In the genomic region with DNA sequence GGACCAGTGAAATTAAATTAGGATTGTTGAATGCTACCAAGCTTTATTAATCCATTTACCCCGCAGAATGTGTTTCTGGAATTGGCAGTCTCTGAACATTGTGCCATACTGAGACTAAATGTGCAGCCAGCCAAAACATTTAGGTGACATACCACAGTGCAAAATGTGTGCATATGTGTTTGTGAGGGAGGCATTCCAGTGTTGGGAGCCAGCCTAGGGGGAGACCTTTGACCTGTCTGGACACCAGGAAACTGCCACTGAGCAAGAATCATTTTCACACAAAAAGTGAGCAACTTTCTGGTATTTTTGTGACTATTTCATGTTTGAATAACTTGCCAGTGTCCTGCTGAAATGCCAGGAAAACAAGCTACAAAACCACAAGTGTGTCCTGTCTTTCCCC, we compare ENCODE assay signal across 18 cellular contexts.
DNase-seq lines count a peak whose midpoint lies in the region; TF ChIP-seq lines count a peak whose summit lies in the region.
"Had no signal": no experiment of that assay in that cellular context is flagged by ENCODE, and none has a peak within 500 bp of the region (broad histone marks: within the 10 kb centered on the region; RNA-seq: fewer than 3 reads in every experiment).

No MANE protein-coding gene starts in this region.

- H3K36me3 ChIP-seq in Caco-2 (ENCODE audit: control insufficient read depth, insufficient read depth, low read length) (no peaks in the 10 kb centered on the region; the same call in none of the 2 replicates), liver (ENCODE audit: control insufficient read depth in 4 of 4, insufficient read depth in 3 of 4, low read depth in 1 of 4, low read length in 3 of 4) (no peaks in the 10 kb centered on the region)
- H3K36me3 ChIP-seq: uterus had no signal

- H3K4me1 Mint-ChIP-seq in Caco-2 (ENCODE audit: low read depth, unreplicated experiment) (peaks cover 7% of the 10 kb centered on the region), chondrocyte (ENCODE audit: low read depth) (peaks cover 32% of the 10 kb centered on the region)
- H3K4me1 Mint-ChIP-seq: stimulated activated naive B cell treated with anti-CD40 and anti-IgM and Interleukin-4, amounts not matched to agents 10 μg/mL and 1 μg/mL and 100 μg/mL, for 72 hours had no signal

- H3K27me3 Mint-ChIP-seq in Caco-2 (ENCODE audit: insufficient read depth, unreplicated experiment) (no peaks in the 10 kb centered on the region), chondrocyte (ENCODE audit: low read depth) (no peaks in the 10 kb centered on the region)
- H3K27me3 Mint-ChIP-seq: activated CD8-positive, alpha-beta T cell treated with anti-CD3 and anti-CD28 coated beads for 36 hours; stimulated activated naive B cell treated with anti-CD40 and anti-IgM and Interleukin-4, amounts not matched to agents 10 μg/mL and 1 μg/mL and 100 μg/mL, for 72 hours had no signal

- no peak overlapping the region for H3K9ac ChIP-seq in liver (ENCODE audit: low read depth in 1 of 2, low read length in 2 of 2)

- H3K27ac Mint-ChIP-seq in Caco-2 (ENCODE audit: unreplicated experiment) (no peak overlapping the region), chondrocyte (ENCODE audit: unreplicated experiment) (peak overlapping the region; percentile 52)
- H3K27ac Mint-ChIP-seq: activated CD8-positive, alpha-beta T cell treated with anti-CD3 and anti-CD28 coated beads for 36 hours had no signal

- TF ChIP-seq RAD21 in liver (IDR thresholded peaks at IDR 0.05) = peak in 1 of 2 donors; percentile 10

- DNase-seq in Caco-2 (peak; percentile 45 to 56), LHCN-M2 (ENCODE audit: low read depth) (peak; percentile 34), chondrocyte (ENCODE audit: low spot score) (no peak), HPDE6-E6E7 (ENCODE audit: extremely low spot score) (no peak), NCI-H187 treated with DMSO at 0.1 percent for 48 hours (lab: John Stamatoyannopoulos, UW) (no peak), NOMO-1 treated with dmso at 0.1 percent for 144 hours (lab: John Stamatoyannopoulos, UW; ENCODE audit: unreplicated experiment) (no peak)
- DNase-seq in stimulated activated CD4-positive, alpha-beta T cell treated with anti-CD3 and anti-CD28 coated beads, Interleukin-4, amount 100 ng/mL, for 4 hours = no peak
- DNase-seq: activated CD8-positive, alpha-beta T cell treated with anti-CD3 and anti-CD28 coated beads for 36 hours; activated gamma-delta T cell treated with Interleukin-2 at 50 U/mL for 16 hours; DND-41; NCI-H1436; stimulated activated naive B cell treated with anti-CD40 and anti-IgM and Interleukin-4, amounts not matched to agents 10 μg/mL and 1 μg/mL and 100 μg/mL, for 72 hours; uterus had no signal

- intact Hi-C loops in Caco-2 (cut with micrococcal nuclease; ENCODE audit: unreplicated experiment) = no loop called here

- H3K36me3 Mint-ChIP-seq in Caco-2 (ENCODE audit: insufficient read depth, unreplicated experiment) (peaks cover 9% of the 10 kb centered on the region), chondrocyte (ENCODE audit: low read depth) (peaks cover 3% of the 10 kb centered on the region)

- BruUV-seq in Caco-2 (replicated peaks; lab: Mats Ljungman, UMichigan) = no TSS peak

- H3K9me3 ChIP-seq in Caco-2 = no peaks in the 10 kb centered on the region
- no peaks in the 10 kb centered on the region for H3K9me3 ChIP-seq in liver (ENCODE audit: control insufficient read depth in 4 of 4, low read length in 3 of 4)
- H3K9me3 ChIP-seq: uterus had no signal

- peak overlapping the region in 1 of 2 donors; percentile 23 for H3K27ac ChIP-seq in liver (ENCODE audit: low read depth in 1 of 2, low read length in 2 of 2)
- H3K27ac ChIP-seq: epithelial cell of prostate, HL-60, uterus had no signal

- H3K27me3 ChIP-seq in Caco-2 (replicated peaks; ENCODE audit: control insufficient read depth, insufficient read depth, low read length) = no peaks in the 10 kb centered on the region
- no peaks in the 10 kb centered on the region for H3K27me3 ChIP-seq in liver (ENCODE audit: control insufficient read depth in 4 of 4, insufficient read depth in 4 of 4, low read length in 3 of 4)
- H3K27me3 ChIP-seq: uterus had no signal

- CTCF ChIA-PET in Caco-2 (lab: Charles Lee) = interaction anchor here (1.3 kb wide), 1 partner anchor 13 kb away, joined by 3 read pairs; no protein-coding TSS in a partner anchor

- TF ChIP-seq CTCF in Caco-2 (IDR thresholded peaks at IDR 0.05; ENCODE audit: insufficient read depth in 1 of 2, low read depth in 1 of 2, low read length in 1 of 2, severe bottlenecking in 1 of 2, unreplicated experiment in 1 of 2) (no peak), chondrocyte (IDR thresholded peaks at IDR 0.05) (no peak), liver (IDR thresholded peaks at IDR 0.05; ENCODE audit: low read depth, low read length, missing input control) (no peak)

- WGBS in liver = 55% methylated on average over 1 of the region's 1 CpG

- POLR2A ChIA-PET in Caco-2 (lab: Charles Lee) = no interaction called here

- H3K4me3 Mint-ChIP-seq in Caco-2 (ENCODE audit: unreplicated experiment) (no peak overlapping the region), chondrocyte (ENCODE audit: unreplicated experiment) (no peak overlapping the region)
- H3K4me3 Mint-ChIP-seq: activated CD8-positive, alpha-beta T cell treated with anti-CD3 and anti-CD28 coated beads for 36 hours; stimulated activated naive B cell treated with anti-CD40 and anti-IgM and Interleukin-4, amounts not matched to agents 10 μg/mL and 1 μg/mL and 100 μg/mL, for 72 hours had no signal

- H3K9me3 Mint-ChIP-seq in Caco-2 (ENCODE audit: unreplicated experiment) (no peaks in the 10 kb centered on the region), chondrocyte (ENCODE audit: low read depth) (no peaks in the 10 kb centered on the region)
- H3K9me3 Mint-ChIP-seq: activated CD8-positive, alpha-beta T cell treated with anti-CD3 and anti-CD28 coated beads for 36 hours; stimulated activated naive B cell treated with anti-CD40 and anti-IgM and Interleukin-4, amounts not matched to agents 10 μg/mL and 1 μg/mL and 100 μg/mL, for 72 hours had no signal

- H3K4me1 ChIP-seq in Caco-2 = peaks cover 16% of the 10 kb centered on the region
- peaks cover 0 to 7% (median 4%) of the 10 kb centered on the region in 4 donors for H3K4me1 ChIP-seq in liver (ENCODE audit: control insufficient read depth in 4 of 4, insufficient read depth in 4 of 4, low read length in 3 of 4)
- H3K4me1 ChIP-seq: uterus had no signal

- H3K4me3 ChIP-seq in Caco-2 (ENCODE audit: low read depth, low read length) (no peak overlapping the region), liver (ENCODE audit: low read depth in 1 of 3, low read length in 3 of 3) (no peak overlapping the region)
- H3K4me3 ChIP-seq: lung, smooth muscle cell, uterus had no signal

TF ChIP-seq in liver, 16 proteins besides CTCF, POLR2A, EP300 and RAD21:
- TF ChIP-seq NR2F2 (IDR thresholded peaks at IDR 0.05) (peak; percentile 72), RXRA (IDR thresholded peaks at IDR 0.05) (peak in 1 of 2 donors; percentile 20), FOXA2 (IDR thresholded peaks at IDR 0.05) (no peak), SP1 (IDR thresholded peaks at IDR 0.05) (peak; percentile 63), YY1 (IDR thresholded peaks at IDR 0.05) (no peak), HNF4G (IDR thresholded peaks at IDR 0.05) (peak; percentile 22), HNF4A (conservative IDR thresholded peaks at IDR 0.05) (peak; percentile 57 to 61)

Comparison
In these comparisons a context has a peak if more than half of its experiments do, and no peak if none do; other contexts are left out.
1. DNase-seq: peak in Caco-2 (2 of 2) and LHCN-M2 (single experiment); none in chondrocyte (single experiment), HPDE6-E6E7 (single experiment), NCI-H187 treated with DMSO at 0.1 percent for 48 hours (single experiment), NOMO-1 treated with dmso at 0.1 percent for 144 hours (single experiment) and stimulated activated CD4-positive, alpha-beta T cell treated with anti-CD3 and anti-CD28 coated beads, Interleukin-4, amount 100 ng/mL, for 4 hours (0 of 2).